Comparison of ENCODE assay signal across 1 cellular context in the genomic region with DNA sequence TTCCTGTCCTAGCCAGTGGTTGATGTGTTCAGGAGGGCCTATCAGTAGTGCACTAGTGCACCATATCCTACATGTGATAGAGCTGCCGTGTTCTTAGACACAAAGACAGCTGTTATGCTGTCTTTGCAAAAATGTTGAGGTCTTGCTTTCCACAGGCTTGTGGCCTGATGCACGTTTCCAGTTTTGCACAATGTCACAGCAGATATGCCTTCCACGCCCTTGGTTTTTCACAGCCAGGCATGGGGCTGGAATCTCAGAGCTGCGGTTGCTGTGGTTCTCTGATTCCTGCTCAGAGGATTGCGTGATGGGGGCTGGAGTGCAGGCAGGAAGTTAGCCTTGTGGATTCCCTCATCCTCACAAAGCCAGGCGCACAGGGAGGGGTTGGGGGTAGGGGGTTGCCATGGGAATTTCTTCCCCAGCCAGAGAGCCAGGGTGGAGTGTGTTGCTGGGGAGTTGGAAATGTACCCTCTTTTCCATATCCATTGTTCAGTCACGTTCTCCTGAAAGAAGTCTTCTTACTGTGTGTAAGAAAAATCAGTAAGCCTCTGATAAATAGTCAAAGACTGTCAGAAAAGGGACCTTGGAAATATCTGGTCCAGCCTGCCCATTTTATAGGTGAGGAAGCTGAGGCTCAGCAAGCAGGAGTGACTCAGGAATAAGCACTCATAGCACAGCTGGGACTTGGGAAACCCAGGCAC.
TF ChIP-seq lines count a peak whose summit lies in the region.

No MANE protein-coding gene starts in this region.

TF ChIP-seq in H1, 55 proteins besides CTCF, POLR2A, EP300 and RAD21 (continued from another document):
- TF ChIP-seq, protein P1, sequence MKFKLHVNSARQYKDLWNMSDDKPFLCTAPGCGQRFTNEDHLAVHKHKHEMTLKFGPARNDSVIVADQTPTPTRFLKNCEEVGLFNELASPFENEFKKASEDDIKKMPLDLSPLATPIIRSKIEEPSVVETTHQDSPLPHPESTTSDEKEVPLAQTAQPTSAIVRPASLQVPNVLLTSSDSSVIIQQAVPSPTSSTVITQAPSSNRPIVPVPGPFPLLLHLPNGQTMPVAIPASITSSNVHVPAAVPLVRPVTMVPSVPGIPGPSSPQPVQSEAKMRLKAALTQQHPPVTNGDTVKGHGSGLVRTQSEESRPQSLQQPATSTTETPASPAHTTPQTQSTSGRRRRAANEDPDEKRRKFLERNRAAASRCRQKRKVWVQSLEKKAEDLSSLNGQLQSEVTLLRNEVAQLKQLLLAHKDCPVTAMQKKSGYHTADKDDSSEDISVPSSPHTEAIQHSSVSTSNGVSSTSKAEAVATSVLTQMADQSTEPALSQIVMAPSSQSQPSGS (IDR thresholded peaks at IDR 0.05; ENCODE audit: low read length) = no peak
